1 cellular context compared by ENCODE assay signal in genomic region chr12:81143057-81143456, GRCh38.
TF ChIP-seq lines count a peak whose summit lies in the region.

No MANE protein-coding gene starts in this region.

TF ChIP-seq in HepG2, 621 proteins besides CTCF, POLR2A, EP300 and RAD21 (continued from another document and continues in another):
- TF ChIP-seq, protein P1, sequence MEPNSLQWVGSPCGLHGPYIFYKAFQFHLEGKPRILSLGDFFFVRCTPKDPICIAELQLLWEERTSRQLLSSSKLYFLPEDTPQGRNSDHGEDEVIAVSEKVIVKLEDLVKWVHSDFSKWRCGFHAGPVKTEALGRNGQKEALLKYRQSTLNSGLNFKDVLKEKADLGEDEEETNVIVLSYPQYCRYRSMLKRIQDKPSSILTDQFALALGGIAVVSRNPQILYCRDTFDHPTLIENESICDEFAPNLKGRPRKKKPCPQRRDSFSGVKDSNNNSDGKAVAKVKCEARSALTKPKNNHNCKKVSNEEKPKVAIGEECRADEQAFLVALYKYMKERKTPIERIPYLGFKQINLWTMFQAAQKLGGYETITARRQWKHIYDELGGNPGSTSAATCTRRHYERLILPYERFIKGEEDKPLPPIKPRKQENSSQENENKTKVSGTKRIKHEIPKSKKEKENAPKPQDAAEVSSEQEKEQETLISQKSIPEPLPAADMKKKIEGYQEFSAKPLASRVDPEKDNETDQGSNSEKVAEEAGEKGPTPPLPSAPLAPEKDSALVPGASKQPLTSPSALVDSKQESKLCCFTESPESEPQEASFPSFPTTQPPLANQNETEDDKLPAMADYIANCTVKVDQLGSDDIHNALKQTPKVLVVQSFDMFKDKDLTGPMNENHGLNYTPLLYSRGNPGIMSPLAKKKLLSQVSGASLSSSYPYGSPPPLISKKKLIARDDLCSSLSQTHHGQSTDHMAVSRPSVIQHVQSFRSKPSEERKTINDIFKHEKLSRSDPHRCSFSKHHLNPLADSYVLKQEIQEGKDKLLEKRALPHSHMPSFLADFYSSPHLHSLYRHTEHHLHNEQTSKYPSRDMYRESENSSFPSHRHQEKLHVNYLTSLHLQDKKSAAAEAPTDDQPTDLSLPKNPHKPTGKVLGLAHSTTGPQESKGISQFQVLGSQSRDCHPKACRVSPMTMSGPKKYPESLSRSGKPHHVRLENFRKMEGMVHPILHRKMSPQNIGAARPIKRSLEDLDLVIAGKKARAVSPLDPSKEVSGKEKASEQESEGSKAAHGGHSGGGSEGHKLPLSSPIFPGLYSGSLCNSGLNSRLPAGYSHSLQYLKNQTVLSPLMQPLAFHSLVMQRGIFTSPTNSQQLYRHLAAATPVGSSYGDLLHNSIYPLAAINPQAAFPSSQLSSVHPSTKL (CRISPR knock-in tag; IDR thresholded peaks at IDR 0.05), result peak; percentile 100
- peak; percentile 88 for TF ChIP-seq FOXO1 (CRISPR knock-in tag; IDR thresholded peaks at IDR 0.05)
- TF ChIP-seq HOMEZ (CRISPR knock-in tag; IDR thresholded peaks at IDR 0.05; ENCODE audit: low read depth), result peak; percentile 94
- TF ChIP-seq PHF21A (CRISPR knock-in tag; IDR thresholded peaks at IDR 0.05), result peak; percentile 75
- peak; percentile 95 for TF ChIP-seq ZKSCAN8 (CRISPR knock-in tag; IDR thresholded peaks at IDR 0.05; ENCODE audit: borderline replicate concordance)
- TF ChIP-seq, protein P2, sequence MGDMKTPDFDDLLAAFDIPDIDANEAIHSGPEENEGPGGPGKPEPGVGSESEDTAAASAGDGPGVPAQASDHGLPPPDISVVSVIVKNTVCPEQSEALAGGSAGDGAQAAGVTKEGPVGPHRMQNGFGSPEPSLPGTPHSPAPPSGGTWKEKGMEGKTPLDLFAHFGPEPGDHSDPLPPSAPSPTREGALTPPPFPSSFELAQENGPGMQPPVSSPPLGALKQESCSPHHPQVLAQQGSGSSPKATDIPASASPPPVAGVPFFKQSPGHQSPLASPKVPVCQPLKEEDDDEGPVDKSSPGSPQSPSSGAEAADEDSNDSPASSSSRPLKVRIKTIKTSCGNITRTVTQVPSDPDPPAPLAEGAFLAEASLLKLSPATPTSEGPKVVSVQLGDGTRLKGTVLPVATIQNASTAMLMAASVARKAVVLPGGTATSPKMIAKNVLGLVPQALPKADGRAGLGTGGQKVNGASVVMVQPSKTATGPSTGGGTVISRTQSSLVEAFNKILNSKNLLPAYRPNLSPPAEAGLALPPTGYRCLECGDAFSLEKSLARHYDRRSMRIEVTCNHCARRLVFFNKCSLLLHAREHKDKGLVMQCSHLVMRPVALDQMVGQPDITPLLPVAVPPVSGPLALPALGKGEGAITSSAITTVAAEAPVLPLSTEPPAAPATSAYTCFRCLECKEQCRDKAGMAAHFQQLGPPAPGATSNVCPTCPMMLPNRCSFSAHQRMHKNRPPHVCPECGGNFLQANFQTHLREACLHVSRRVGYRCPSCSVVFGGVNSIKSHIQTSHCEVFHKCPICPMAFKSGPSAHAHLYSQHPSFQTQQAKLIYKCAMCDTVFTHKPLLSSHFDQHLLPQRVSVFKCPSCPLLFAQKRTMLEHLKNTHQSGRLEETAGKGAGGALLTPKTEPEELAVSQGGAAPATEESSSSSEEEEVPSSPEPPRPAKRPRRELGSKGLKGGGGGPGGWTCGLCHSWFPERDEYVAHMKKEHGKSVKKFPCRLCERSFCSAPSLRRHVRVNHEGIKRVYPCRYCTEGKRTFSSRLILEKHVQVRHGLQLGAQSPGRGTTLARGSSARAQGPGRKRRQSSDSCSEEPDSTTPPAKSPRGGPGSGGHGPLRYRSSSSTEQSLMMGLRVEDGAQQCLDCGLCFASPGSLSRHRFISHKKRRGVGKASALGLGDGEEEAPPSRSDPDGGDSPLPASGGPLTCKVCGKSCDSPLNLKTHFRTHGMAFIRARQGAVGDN (CRISPR knock-in tag; IDR thresholded peaks at IDR 0.05), result no peak
- TF ChIP-seq HNF1A (IDR thresholded peaks at IDR 0.05; ENCODE audit: low read depth), result peak; percentile 73
- peak; percentile 86; the same call in 1 of the 2 replicates for TF ChIP-seq HNF1A (CRISPR knock-in tag; IDR thresholded peaks at IDR 0.05; ENCODE audit: borderline replicate concordance)
- no peak for TF ChIP-seq ZSCAN30 (CRISPR knock-in tag; IDR thresholded peaks at IDR 0.05)
- TF ChIP-seq, protein P3, sequence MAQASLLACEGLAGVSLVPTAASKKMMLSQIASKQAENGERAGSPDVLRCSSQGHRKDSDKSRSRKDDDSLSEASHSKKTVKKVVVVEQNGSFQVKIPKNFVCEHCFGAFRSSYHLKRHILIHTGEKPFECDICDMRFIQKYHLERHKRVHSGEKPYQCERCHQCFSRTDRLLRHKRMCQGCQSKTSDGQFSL (CRISPR knock-in tag; IDR thresholded peaks at IDR 0.05), result no peak
- TF ChIP-seq ZNF468 (CRISPR knock-in tag; IDR thresholded peaks at IDR 0.05), result no peak
- TF ChIP-seq ZBTB4 (CRISPR knock-in tag; IDR thresholded peaks at IDR 0.05; ENCODE audit: borderline replicate concordance), result no peak
- TF ChIP-seq ZNF678 (CRISPR knock-in tag; IDR thresholded peaks at IDR 0.05), result no peak
- TF ChIP-seq SNAPC2 (CRISPR knock-in tag; IDR thresholded peaks at IDR 0.05), result 0 out of 2 replicates have a peak, but pooled peaks have one; percentile 34
- TF ChIP-seq ARNT (IDR thresholded peaks at IDR 0.05), result no peak
- TF ChIP-seq ZNF841 (CRISPR knock-in tag; IDR thresholded peaks at IDR 0.05; ENCODE audit: borderline replicate concordance), result no peak
- TF ChIP-seq FOXA3 (CRISPR knock-in tag; IDR thresholded peaks at IDR 0.05), result peak; percentile 98
- TF ChIP-seq KDM5A (IDR thresholded peaks at IDR 0.05; ENCODE audit: borderline replicate concordance, low read length), result peak; percentile 25; the same call in 1 of the 2 replicates
- peak; percentile 76; the same call in 1 of the 2 replicates for TF ChIP-seq DNMT3B (CRISPR knock-in tag; conservative IDR thresholded peaks at IDR 0.05)
- peak; percentile 79; the same call in 1 of the 2 replicates for TF ChIP-seq ZNF792 (CRISPR knock-in tag; IDR thresholded peaks at IDR 0.05)
- no peak for TF ChIP-seq ZSCAN25 (CRISPR knock-in tag; IDR thresholded peaks at IDR 0.05)
- peak; percentile 72; the same call in 1 of the 2 replicates for TF ChIP-seq HMGXB3 (CRISPR knock-in tag; IDR thresholded peaks at IDR 0.05; ENCODE audit: borderline replicate concordance)
- peak; percentile 53; the same call in 1 of the 2 replicates for TF ChIP-seq ZMAT3 (CRISPR knock-in tag; conservative IDR thresholded peaks at IDR 0.05)
- TF ChIP-seq ZNF101 (CRISPR knock-in tag; IDR thresholded peaks at IDR 0.05; ENCODE audit: borderline replicate concordance, low read depth), result no peak
- no peak for TF ChIP-seq MYNN (CRISPR knock-in tag; IDR thresholded peaks at IDR 0.05; ENCODE audit: low read depth)
- TF ChIP-seq SOX13 (IDR thresholded peaks at IDR 0.05), result peak; percentile 79; the same call in 1 of the 2 replicates
- TF ChIP-seq SOX13 (CRISPR knock-in tag; conservative IDR thresholded peaks at IDR 0.05 in 1 of 2, IDR thresholded peaks at IDR 0.05 in 1 of 2), result peak in 1 of 2 experiments; percentile 97; a peak in 2 of 4 replicates
- TF ChIP-seq, protein P4, sequence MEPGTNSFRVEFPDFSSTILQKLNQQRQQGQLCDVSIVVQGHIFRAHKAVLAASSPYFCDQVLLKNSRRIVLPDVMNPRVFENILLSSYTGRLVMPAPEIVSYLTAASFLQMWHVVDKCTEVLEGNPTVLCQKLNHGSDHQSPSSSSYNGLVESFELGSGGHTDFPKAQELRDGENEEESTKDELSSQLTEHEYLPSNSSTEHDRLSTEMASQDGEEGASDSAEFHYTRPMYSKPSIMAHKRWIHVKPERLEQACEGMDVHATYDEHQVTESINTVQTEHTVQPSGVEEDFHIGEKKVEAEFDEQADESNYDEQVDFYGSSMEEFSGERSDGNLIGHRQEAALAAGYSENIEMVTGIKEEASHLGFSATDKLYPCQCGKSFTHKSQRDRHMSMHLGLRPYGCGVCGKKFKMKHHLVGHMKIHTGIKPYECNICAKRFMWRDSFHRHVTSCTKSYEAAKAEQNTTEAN (CRISPR knock-in tag; conservative IDR thresholded peaks at IDR 0.05), result peak; percentile 100
- TF ChIP-seq ERF (CRISPR knock-in tag; IDR thresholded peaks at IDR 0.05), result peak; percentile 95
- no peak for TF ChIP-seq SNAPC5 (CRISPR knock-in tag; IDR thresholded peaks at IDR 0.05; ENCODE audit: borderline replicate concordance)
- TF ChIP-seq ZMYM4 (CRISPR knock-in tag; IDR thresholded peaks at IDR 0.05), result peak; percentile 86
- peak; percentile 40; the same call in 1 of the 2 replicates for TF ChIP-seq NFYC (CRISPR knock-in tag; IDR thresholded peaks at IDR 0.05)
- TF ChIP-seq KLF11 (CRISPR knock-in tag; IDR thresholded peaks at IDR 0.05), result peak; percentile 23
